12 cellular contexts compared by ENCODE assay signal in the genomic region with DNA sequence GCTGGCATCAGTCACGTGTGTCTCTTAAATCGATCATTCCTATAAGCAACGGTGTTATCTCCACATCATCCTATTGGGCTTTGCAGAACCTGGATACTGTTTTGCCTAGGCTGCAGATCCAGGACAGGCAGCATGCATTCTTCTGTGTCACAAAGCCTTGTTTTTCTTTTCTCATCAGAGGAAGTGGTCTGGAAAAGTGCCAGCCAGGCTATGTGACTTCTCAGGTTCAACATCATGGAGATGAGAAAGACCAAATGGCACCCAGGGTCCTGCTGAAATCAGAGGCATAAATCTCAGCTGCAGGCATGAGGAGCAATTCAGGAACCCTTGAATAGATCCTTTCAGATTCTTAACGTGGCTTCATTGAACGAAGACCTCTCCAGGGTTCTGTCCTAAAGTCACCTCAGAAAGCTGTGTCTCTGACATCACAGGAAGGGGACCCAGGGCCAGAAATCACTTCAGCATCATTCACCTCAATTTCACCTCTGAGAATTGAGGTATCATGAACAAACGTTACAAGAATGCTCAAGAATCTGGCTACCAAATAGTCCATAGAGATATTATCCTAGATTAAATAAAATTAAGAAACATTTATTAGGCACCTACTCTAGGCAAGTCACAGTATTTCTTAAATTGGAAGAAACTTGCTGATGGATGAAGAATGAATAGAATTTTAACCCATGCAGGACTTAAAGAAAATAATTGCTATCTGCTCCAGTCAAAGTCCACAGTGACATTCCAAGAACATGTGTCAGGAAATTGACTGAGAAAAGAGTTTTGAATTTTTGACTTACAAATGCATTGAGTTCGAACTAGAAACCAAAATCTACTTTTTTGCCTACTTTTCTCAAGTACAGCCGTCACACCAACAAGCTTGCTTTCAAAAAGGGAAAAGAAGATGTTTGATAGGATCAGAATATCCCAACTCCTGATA.
A peak's percentile ranks its signal among the peaks of the same experiment; 100 is the strongest.
DNase-seq lines count a peak whose midpoint lies in the region; ATAC-seq and TF ChIP-seq lines count a peak whose summit lies in the region.
"Had no signal": no experiment of that assay in that cellular context is flagged by ENCODE, and none has a peak within 500 bp of the region (broad histone marks: within the 10 kb centered on the region; RNA-seq: fewer than 3 reads in every experiment).

No MANE protein-coding gene starts in this region.

- H3K4me3 ChIP-seq in AG10803 (ENCODE audit: low read length) (no peak overlapping the region), epithelial cell of esophagus (ENCODE audit: low read length) (no peak overlapping the region)
- H3K4me3 ChIP-seq: thoracic aorta had no signal

- TF ChIP-seq CTCF in AG10803 (conservative IDR thresholded peaks at IDR 0.05; ENCODE audit: low read length) (no peak), epithelial cell of esophagus (IDR thresholded peaks at IDR 0.05; ENCODE audit: insufficient read depth, low read depth, low read length, missing control alignments) (no peak)

- DNase-seq in AG10803 (ENCODE audit: low read depth): peak; percentile 32
- DNase-seq in KBM-7: peak; percentile 11
- DNase-seq in activated T-cell treated with anti-CD3 and anti-CD28 coated beads for 24 hours (ENCODE audit: low read depth): peak; percentile 19
- DNase-seq in epithelial cell of esophagus (ENCODE audit: low read depth): peak; percentile 14
- no peak for DNase-seq in NCI-H2029 treated with DMSO at 0.1 percent for 48 hours (lab: John Stamatoyannopoulos, UW)
- DNase-seq in DMS53 (lab: John Stamatoyannopoulos, UW): no peak
- DNase-seq: Karpas-422, naive B cell, NCI-H69 had no signal

- in situ Hi-C loops in KBM-7 (cut with MboI; ENCODE audit: low pct_unique_long_range_greater_than_20kb, low sequenced_read_pairs): no loop called here

- no peak for ATAC-seq in GM21515 (IDR thresholded peaks at IDR 0.05; ENCODE audit: unreplicated experiment)
- ATAC-seq in HG02885 (IDR thresholded peaks at IDR 0.05; ENCODE audit: poor library complexity, unreplicated experiment): no peak

Comparison
In these comparisons a context has a peak if more than half of its experiments do, and no peak if none do; other contexts are left out.
1. DNase-seq: peak in AG10803 (single experiment), KBM-7 (single experiment), activated T-cell treated with anti-CD3 and anti-CD28 coated beads for 24 hours (single experiment) and epithelial cell of esophagus (single experiment); none in NCI-H2029 treated with DMSO at 0.1 percent for 48 hours (single experiment) and DMS53 (single experiment).